ENCODE assay signal across 17 cellular contexts in genomic region chr11:122178795-122179194, GRCh38.
A peak's percentile ranks its signal among the peaks of the same experiment; 100 is the strongest.
DNase-seq lines count a peak whose midpoint lies in the region; ATAC-seq and TF ChIP-seq lines count a peak whose summit lies in the region.
"Had no signal": no experiment of that assay in that cellular context is flagged by ENCODE, and none has a peak within 500 bp of the region (broad histone marks: within the 10 kb centered on the region; RNA-seq: fewer than 3 reads in every experiment).

No MANE protein-coding gene starts in this region.

- no peak overlapping the region for H2AFZ ChIP-seq in PC-3 (ENCODE audit: low read length)

- H3K27me3 ChIP-seq in PC-3 (ENCODE audit: low read length) (no peaks in the 10 kb centered on the region), H7 (ENCODE audit: control insufficient read depth, insufficient read depth, low read length) (no peaks in the 10 kb centered on the region)

- CTCF ChIA-PET in AG04449 (lab: Yijun Ruan, JAX) (interaction anchor here (0.8 to 5.1 kb wide), 7 partner anchors 10 to 523 kb away, joined by 3 to 30 read pairs (median 4); no protein-coding TSS in a partner anchor), PC-3 (lab: Charles Lee) (no interaction called here)

- peaks cover under 1% of the 10 kb centered on the region for H3K9me3 ChIP-seq in PC-3 (ENCODE audit: low read length)
- H3K9me3 ChIP-seq: left ventricle myocardium inferior had no signal

- no peak overlapping the region for H3K27ac Mint-ChIP-seq in stimulated activated naive B cell treated with anti-CD40 and anti-IgM and Interleukin-4, amounts not matched to agents 10 μg/mL and 1 μg/mL and 100 μg/mL, for 72 hours
- H3K27ac Mint-ChIP-seq: activated CD4-positive, alpha-beta T cell treated with anti-CD3 and anti-CD28 coated beads, Interleukin-2, amount 10 ng/mL, durations not matched to agents 24 days and 14 days; activated T-cell treated with anti-CD3 and anti-CD28 coated beads, Interleukin-2, amount 50 U/mL, for 72 hours; endodermal cell; T-helper 17 cell had no signal

- no peaks in the 10 kb centered on the region for H3K4me1 Mint-ChIP-seq in stimulated activated naive B cell treated with anti-CD40 and anti-IgM and Interleukin-4, amounts not matched to agents 10 μg/mL and 1 μg/mL and 100 μg/mL, for 72 hours
- H3K4me1 Mint-ChIP-seq: activated CD4-positive, alpha-beta T cell treated with anti-CD3 and anti-CD28 coated beads, Interleukin-2, amount 10 ng/mL, durations not matched to agents 24 days and 14 days; T-helper 17 cell had no signal

- H3K36me3 ChIP-seq in PC-3 (ENCODE audit: low read depth, low read length) (peaks cover 59% of the 10 kb centered on the region), H7 (replicated peaks; ENCODE audit: control insufficient read depth, insufficient read depth, low read length) (no peaks in the 10 kb centered on the region)
- H3K36me3 ChIP-seq: left ventricle myocardium inferior had no signal

- peaks cover 17% of the 10 kb centered on the region for H3F3A ChIP-seq in PC-3 (ENCODE audit: low read length, unreplicated experiment)

- DNase-seq in AG04449 (ENCODE audit: low read depth, low spot score) (no peak), PC-3 (peak; percentile 52), choroid plexus epithelial cell (ENCODE audit: low read depth) (peak; percentile 50), midbrain (lab: John Stamatoyannopoulos, UW) (peak; percentile 47), H7 (no peak), GM19238 (ENCODE audit: insufficient read length, low spot score) (no peak)
- DNase-seq in stimulated activated naive B cell treated with anti-CD40 and anti-IgM and Interleukin-4, amounts not matched to agents 10 μg/mL and 1 μg/mL and 100 μg/mL, for 72 hours: no peak
- no peak for DNase-seq in activated naive CD4-positive, alpha-beta T cell treated with Interleukin-2 at 50 U/mL for 16 hours
- DNase-seq: activated CD4-positive, alpha-beta T cell treated with anti-CD3 and anti-CD28 coated beads, Interleukin-2, amount 10 ng/mL, durations not matched to agents 24 days and 14 days; activated T-cell treated with anti-CD3 and anti-CD28 coated beads, Interleukin-2, amount 50 U/mL, for 72 hours; endodermal cell; left ventricle myocardium inferior; NCI-H1092; NCI-H226; T-helper 17 cell had no signal

- POLR2A ChIA-PET in AG04449 (lab: Yijun Ruan, JAX): interaction anchor here (0.6 to 2.9 kb wide), 8 partner anchors 8 to 81 kb away, joined by 3 to 25 read pairs (median 10); no protein-coding TSS in a partner anchor
- POLR2A ChIA-PET in PC-3 (lab: Charles Lee; ENCODE audit: unreplicated experiment): interaction anchor here (0.8 kb wide), 1 partner anchor 22 kb away, joined by 3 read pairs; no protein-coding TSS in a partner anchor

- BruUV-seq in PC-3 (replicated peaks; lab: Mats Ljungman, UMichigan): no TSS peak

- no peaks in the 10 kb centered on the region for H3K9me3 Mint-ChIP-seq in stimulated activated naive B cell treated with anti-CD40 and anti-IgM and Interleukin-4, amounts not matched to agents 10 μg/mL and 1 μg/mL and 100 μg/mL, for 72 hours
- H3K9me3 Mint-ChIP-seq: activated CD4-positive, alpha-beta T cell treated with anti-CD3 and anti-CD28 coated beads, Interleukin-2, amount 10 ng/mL, durations not matched to agents 24 days and 14 days; activated T-cell treated with anti-CD3 and anti-CD28 coated beads, Interleukin-2, amount 50 U/mL, for 72 hours; brain; endodermal cell had no signal

- peaks cover 0 to 15% of the 10 kb centered on the region in 2 donors for H3K27me3 Mint-ChIP-seq in stimulated activated naive B cell treated with anti-CD40 and anti-IgM and Interleukin-4, amounts not matched to agents 10 μg/mL and 1 μg/mL and 100 μg/mL, for 72 hours
- H3K27me3 Mint-ChIP-seq: brain, T-helper 17 cell had no signal

- peak overlapping the region; percentile 59 for H3K4me3 ChIP-seq in AG04449 (ENCODE audit: low read depth, low read length)
- peak overlapping the region; percentile 78 for H3K4me3 ChIP-seq in PC-3 (ENCODE audit: low read length)
- H3K4me3 ChIP-seq in choroid plexus epithelial cell (ENCODE audit: low read depth, low read length): peak overlapping the region; percentile 61
- H3K4me3 ChIP-seq in H7 (ENCODE audit: insufficient read depth, low read depth, low read length): no peak overlapping the region
- H3K4me3 ChIP-seq: left ventricle myocardium inferior had no signal

- peak overlapping the region; percentile 80 for H3K4me2 ChIP-seq in PC-3 (ENCODE audit: low read length)

- no peaks in the 10 kb centered on the region for H4K20me1 ChIP-seq in PC-3 (ENCODE audit: low read length)

- intact Hi-C loops in PC-3 (cut with micrococcal nuclease): no loop called here

- no peaks in the 10 kb centered on the region for H3K36me3 Mint-ChIP-seq in stimulated activated naive B cell treated with anti-CD40 and anti-IgM and Interleukin-4, amounts not matched to agents 10 μg/mL and 1 μg/mL and 100 μg/mL, for 72 hours

- ATAC-seq in PC-3: peak; percentile 2
- ATAC-seq in stimulated activated naive B cell treated with anti-CD40 and anti-IgM and Interleukin-4, amounts not matched to agents 10 μg/mL and 1 μg/mL and 100 μg/mL, for 72 hours (replicated peaks): no peak
- ATAC-seq: activated T-cell treated with anti-CD3 and anti-CD28 coated beads, Interleukin-2, amount 50 U/mL, for 72 hours; HepG2; T-helper 17 cell had no signal

- no peaks in the 10 kb centered on the region for H3K9me2 ChIP-seq in PC-3 (replicated peaks; ENCODE audit: low read length)

- H3K79me2 ChIP-seq in PC-3 (ENCODE audit: low read length): peaks cover 97% of the 10 kb centered on the region

- peaks cover 61% of the 10 kb centered on the region for H3K4me1 ChIP-seq in PC-3 (ENCODE audit: insufficient read depth, low read length)

- peak overlapping the region; percentile 99 for H3K27ac ChIP-seq in PC-3 (ENCODE audit: low read length)
- H3K27ac ChIP-seq: left ventricle myocardium inferior had no signal

- no peak overlapping the region for H3K4me3 Mint-ChIP-seq in stimulated activated naive B cell treated with anti-CD40 and anti-IgM and Interleukin-4, amounts not matched to agents 10 μg/mL and 1 μg/mL and 100 μg/mL, for 72 hours
- H3K4me3 Mint-ChIP-seq: activated CD4-positive, alpha-beta T cell treated with anti-CD3 and anti-CD28 coated beads, Interleukin-2, amount 10 ng/mL, durations not matched to agents 24 days and 14 days; activated T-cell treated with anti-CD3 and anti-CD28 coated beads, Interleukin-2, amount 50 U/mL, for 72 hours; endodermal cell; T-helper 17 cell had no signal

- TF ChIP-seq CTCF in AG04449 (IDR thresholded peaks at IDR 0.05; ENCODE audit: insufficient read depth, low read length, missing control alignments) (no peak), PC-3 (conservative IDR thresholded peaks at IDR 0.05; ENCODE audit: low read depth, low read length) (no peak), choroid plexus epithelial cell (conservative IDR thresholded peaks at IDR 0.05; ENCODE audit: low read depth, low read length) (no peak)

- H3K9ac ChIP-seq in PC-3 (ENCODE audit: low read length): peak overlapping the region; percentile 95

Comparison
In these comparisons a context has a peak if more than half of its experiments do, and no peak if none do; other contexts are left out.
1. DNase-seq: peak in PC-3 (single experiment), choroid plexus epithelial cell (single experiment) and midbrain (single experiment); none in AG04449 (single experiment), H7 (single experiment), stimulated activated naive B cell treated with anti-CD40 and anti-IgM and Interleukin-4, amounts not matched to agents 10 μg/mL and 1 μg/mL and 100 μg/mL, for 72 hours (single experiment), activated naive CD4-positive, alpha-beta T cell treated with Interleukin-2 at 50 U/mL for 16 hours (single experiment) and GM19238 (single experiment).